In the genomic region with DNA sequence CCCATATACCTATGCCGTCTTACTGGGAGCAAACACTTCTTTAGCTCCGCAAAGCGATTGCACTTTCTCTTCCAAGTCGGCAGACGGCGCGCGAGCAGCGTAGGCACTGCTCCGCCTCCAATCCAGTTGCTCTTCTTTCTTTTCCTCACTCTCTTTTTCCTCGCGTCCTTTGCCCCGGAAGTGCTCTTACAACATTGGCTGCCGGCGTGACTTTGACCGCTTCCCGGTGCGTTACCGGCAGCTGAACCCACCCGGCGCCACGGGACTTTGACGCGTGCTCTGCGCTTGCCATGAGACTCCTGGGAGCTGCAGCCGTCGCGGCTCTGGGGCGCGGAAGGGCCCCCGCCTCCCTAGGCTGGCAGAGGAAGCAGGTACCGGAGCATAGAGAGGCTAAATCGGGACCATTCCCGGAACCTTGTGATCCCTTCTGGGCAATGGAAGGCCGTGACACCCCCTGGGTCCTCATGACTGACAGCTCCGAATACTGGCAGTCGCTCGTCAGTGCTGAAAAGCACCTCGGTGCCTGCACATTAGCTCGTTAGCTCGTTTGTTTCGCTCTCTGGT, we compare ENCODE assay signal across 8 cellular contexts.
DNase-seq lines count a peak whose midpoint lies in the region; ATAC-seq and TF ChIP-seq lines count a peak whose summit lies in the region.

A gene (plus strand): TSS at position 183 of the 564 bp plus-strand sequence. CDS start 108 bp downstream, at position 291.

- DNase-seq in Ammon's horn (ENCODE audit: low spot score): peak; percentile 99
- peak; percentile 93 for DNase-seq in NCI-H510A (lab: John Stamatoyannopoulos, UW)
- DNase-seq in activated CD4-positive, alpha-beta T cell treated with anti-CD3 and anti-CD28 coated beads for 24 hours (ENCODE audit: low read depth in 2 of 2): peak; percentile 77 to 79
- DNase-seq in choroid plexus epithelial cell (ENCODE audit: low read depth): peak; percentile 98
- DNase-seq in kidney glomerular epithelial cell (lab: John Stamatoyannopoulos, UW): peak; percentile 94
- DNase-seq in stimulated activated CD4-positive, alpha-beta T cell treated with anti-CD3 and anti-CD28 coated beads, Interleukin-1b, Interleukin-23, amount 100 ng/mL, for 24 hours (ENCODE audit: low read depth in 4 of 4, low spot score in 1 of 4): peak; percentile 71 to 79 (median 76)

- peak within 1 kb of the TSS; percentile 99 for H3K4me3 ChIP-seq in choroid plexus epithelial cell (ENCODE audit: low read depth, low read length)

- ATAC-seq in GM19043 (IDR thresholded peaks at IDR 0.05; ENCODE audit: low read depth, unreplicated experiment) (peak; percentile 99), HG03432 (IDR thresholded peaks at IDR 0.05; ENCODE audit: unreplicated experiment) (peak; percentile 98)

- TF ChIP-seq CTCF in choroid plexus epithelial cell (conservative IDR thresholded peaks at IDR 0.05; ENCODE audit: low read depth, low read length): peak; percentile 96

Comparison
In these comparisons a context has a peak if more than half of its experiments do, and no peak if none do; other contexts are left out.
1. Peak in every context shown above with its lines: DNase-seq, ATAC-seq and H3K4me3 ChIP-seq.